ENCODE assay signal across 8 cellular contexts in the genomic region with DNA sequence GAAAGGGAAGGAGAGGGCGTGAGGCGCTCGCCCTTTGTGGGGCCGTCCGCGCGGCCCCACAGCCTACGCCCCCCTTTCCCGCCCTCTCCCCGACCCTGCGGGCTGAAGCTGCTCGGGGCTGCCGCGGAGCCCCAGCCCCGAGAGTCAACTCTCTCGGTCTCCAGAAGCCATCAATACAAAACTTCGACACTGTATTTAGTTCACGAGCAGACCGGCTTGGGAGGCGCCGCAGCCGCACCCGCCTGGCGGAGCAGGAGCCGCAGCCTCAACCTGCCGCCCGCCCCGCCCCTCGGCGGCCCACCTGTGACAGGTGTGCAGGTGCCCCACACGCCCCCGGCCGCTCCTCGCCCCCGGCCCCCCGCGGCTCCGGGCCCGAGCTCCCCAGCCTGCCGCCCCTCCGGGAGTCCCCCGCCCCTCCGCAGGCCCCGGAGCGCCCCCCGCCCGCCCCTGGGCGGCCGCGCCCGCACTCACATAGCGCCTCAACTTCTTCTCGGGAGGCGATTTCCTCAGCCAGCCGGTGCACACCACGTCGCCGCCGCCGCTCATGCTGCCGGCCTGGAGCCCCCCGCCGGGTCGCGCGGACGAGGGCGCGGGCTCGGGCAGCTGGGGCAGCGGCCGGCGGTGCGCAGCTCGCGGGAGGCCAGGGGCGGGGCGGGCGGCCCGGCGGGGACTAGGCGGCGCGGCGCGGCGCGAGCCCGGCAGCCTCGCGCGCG. TPM values are rescaled to one million over a fixed set of nuclear protein-coding genes. Genes with fewer than 3 reads are reported as not detected.
DNase-seq lines count a peak whose midpoint lies in the region; ATAC-seq and TF ChIP-seq lines count a peak whose summit lies in the region.

A gene with protein sequence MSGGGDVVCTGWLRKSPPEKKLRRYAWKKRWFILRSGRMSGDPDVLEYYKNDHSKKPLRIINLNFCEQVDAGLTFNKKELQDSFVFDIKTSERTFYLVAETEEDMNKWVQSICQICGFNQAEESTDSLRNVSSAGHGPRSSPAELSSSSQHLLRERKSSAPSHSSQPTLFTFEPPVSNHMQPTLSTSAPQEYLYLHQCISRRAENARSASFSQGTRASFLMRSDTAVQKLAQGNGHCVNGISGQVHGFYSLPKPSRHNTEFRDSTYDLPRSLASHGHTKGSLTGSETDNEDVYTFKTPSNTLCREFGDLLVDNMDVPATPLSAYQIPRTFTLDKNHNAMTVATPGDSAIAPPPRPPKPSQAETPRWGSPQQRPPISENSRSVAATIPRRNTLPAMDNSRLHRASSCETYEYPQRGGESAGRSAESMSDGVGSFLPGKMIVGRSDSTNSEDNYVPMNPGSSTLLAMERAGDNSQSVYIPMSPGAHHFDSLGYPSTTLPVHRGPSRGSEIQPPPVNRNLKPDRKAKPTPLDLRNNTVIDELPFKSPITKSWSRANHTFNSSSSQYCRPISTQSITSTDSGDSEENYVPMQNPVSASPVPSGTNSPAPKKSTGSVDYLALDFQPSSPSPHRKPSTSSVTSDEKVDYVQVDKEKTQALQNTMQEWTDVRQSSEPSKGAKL (minus strand): TSS at position 646 of the 713 bp plus-strand sequence. CDS start 100 bp downstream, at position 546.

- H3K79me2 ChIP-seq in SU-DHL-6 (ENCODE audit: insufficient read depth, low read length): no peaks in the 10 kb centered on the region
- peaks cover 1% of the 10 kb centered on the region for H3K79me2 ChIP-seq in mesendoderm (ENCODE audit: control insufficient read depth, insufficient read depth, low read length)

- peak within 1 kb of the TSS; percentile 91 for H2AFZ ChIP-seq in SU-DHL-6 (ENCODE audit: low read depth, low read length, severe bottlenecking)

- H3K79me1 ChIP-seq in mesendoderm (ENCODE audit: low read length): peaks cover 2% of the 10 kb centered on the region

- no CpG with 5 or more reads among the region's 93 CpGs for WGBS in mesendoderm (ENCODE audit: extremely low coverage, insufficient coverage, low lambda C conversion rate)
- WGBS in transverse colon (ENCODE audit: low coverage in 1 of 2), 2 donors: 0% methylated on average over 8 to 36 of the region's 93 CpGs

- DNase-seq in mesendoderm (no peak), transverse colon (peak; percentile 66), SK-N-DZ (ENCODE audit: low spot score) (no peak)

- H3K27me3 ChIP-seq in SU-DHL-6 (ENCODE audit: low read length): no peaks in the 10 kb centered on the region
- H3K27me3 ChIP-seq in duodenal mucosa (ENCODE audit: control insufficient read depth in 1 of 2, insufficient read depth in 2 of 2, low read length in 2 of 2): no peaks in the 10 kb centered on the region
- H3K27me3 ChIP-seq in mesendoderm (ENCODE audit: insufficient read depth, low read length, poor library complexity): no peaks in the 10 kb centered on the region
- H3K27me3 ChIP-seq in transverse colon: no peaks in the 10 kb centered on the region

- H3K4me3 ChIP-seq in SU-DHL-6 (ENCODE audit: insufficient read depth, low read length, poor library complexity, severe bottlenecking) (peak within 1 kb of the TSS; percentile 76), duodenal mucosa (ENCODE audit: low read depth in 1 of 2, low read length in 2 of 2) (peak within 1 kb of the TSS; percentile 78 to 91), mesendoderm (ENCODE audit: low read length) (peak within 1 kb of the TSS; percentile 55), transverse colon (peak within 1 kb of the TSS; percentile 81 to 100 (median 91))

- H2BK15ac ChIP-seq in mesendoderm (replicated peaks; ENCODE audit: low read depth): no peak within 1 kb of the TSS

- no peak within 1 kb of the TSS for H3K23ac ChIP-seq in mesendoderm (ENCODE audit: low read length)

- H3K9me2 ChIP-seq in SU-DHL-6 (replicated peaks; ENCODE audit: insufficient read depth, low read length): no peaks in the 10 kb centered on the region

- H3K27ac ChIP-seq in SU-DHL-6 (ENCODE audit: low read depth, low read length) (no peak within 1 kb of the TSS), duodenal mucosa (ENCODE audit: low read depth, low read length) (peak within 1 kb of the TSS; percentile 93), mesendoderm (ENCODE audit: low read depth, low read length) (peak within 1 kb of the TSS; percentile 84), transverse colon (peak within 1 kb of the TSS; percentile 97 to 99 (median 98))

- H3K56ac ChIP-seq in mesendoderm (ENCODE audit: low read length): peak within 1 kb of the TSS; percentile 90

- peaks cover 27 to 45% of the 10 kb centered on the region in 2 donors for H3K4me1 ChIP-seq in duodenal mucosa (ENCODE audit: control insufficient read depth in 1 of 2, insufficient read depth in 2 of 2, low read length in 2 of 2)
- H3K4me1 ChIP-seq in mesendoderm (ENCODE audit: control insufficient read depth, low read depth, low read length): peaks cover 3% of the 10 kb centered on the region
- peaks cover 13 to 48% (median 29%) of the 10 kb centered on the region in 4 donors for H3K4me1 ChIP-seq in transverse colon

- no peaks in the 10 kb centered on the region for H4K20me1 ChIP-seq in SU-DHL-6 (ENCODE audit: low read depth, low read length)

- H2BK5ac ChIP-seq in mesendoderm (ENCODE audit: low read length): no peak within 1 kb of the TSS

- H4K5ac ChIP-seq in mesendoderm (ENCODE audit: low read length): no peak within 1 kb of the TSS

- TF ChIP-seq POLR2A in transverse colon (IDR thresholded peaks at IDR 0.05): no peak

- intact Hi-C loops in transverse colon (cut with DNase I; ENCODE audit: low total_unique reads): no loop called here

- TF ChIP-seq CTCF in SU-DHL-6 (IDR thresholded peaks at IDR 0.05; ENCODE audit: insufficient read depth, low read length, poor library complexity, severe bottlenecking) (no peak), transverse colon (IDR thresholded peaks at IDR 0.05) (peak in 1 of 5 experiments; percentile 1)

- peaks cover 5% of the 10 kb centered on the region; the same call in 1 of the 2 replicates for H3F3A ChIP-seq in SU-DHL-6 (ENCODE audit: insufficient read depth)

- H2BK120ac ChIP-seq in mesendoderm (ENCODE audit: low read depth, low read length): peak within 1 kb of the TSS; percentile 16

- peak within 1 kb of the TSS; percentile 91 for H3K18ac ChIP-seq in mesendoderm (ENCODE audit: low read length)

- peak within 1 kb of the TSS; percentile 76 for H3K4ac ChIP-seq in mesendoderm (ENCODE audit: low read depth, low read length)

- no peak for TF ChIP-seq EP300 in transverse colon (IDR thresholded peaks at IDR 0.05; ENCODE audit: low read depth)

- peak; percentile 17 for ATAC-seq in GM18909 (IDR thresholded peaks at IDR 0.05; ENCODE audit: poor library complexity, unreplicated experiment)
- ATAC-seq in HG02981 (IDR thresholded peaks at IDR 0.05; ENCODE audit: unreplicated experiment): peak; percentile 12
- no peak for ATAC-seq in GM19463 (IDR thresholded peaks at IDR 0.05; ENCODE audit: unreplicated experiment)

- H3K9me3 ChIP-seq in SU-DHL-6 (ENCODE audit: insufficient read depth, low read length): no peaks in the 10 kb centered on the region
- H3K9me3 ChIP-seq in duodenal mucosa (ENCODE audit: control insufficient read depth in 1 of 2, low read length in 2 of 2): no peaks in the 10 kb centered on the region
- no peaks in the 10 kb centered on the region for H3K9me3 ChIP-seq in transverse colon

- H3K36me3 ChIP-seq in SU-DHL-6 (ENCODE audit: low read length) (no peaks in the 10 kb centered on the region), duodenal mucosa (ENCODE audit: control insufficient read depth in 1 of 2, insufficient read depth in 2 of 2, low read length in 2 of 2) (no peaks in the 10 kb centered on the region), mesendoderm (ENCODE audit: control insufficient read depth, insufficient read depth, low read length) (no peaks in the 10 kb centered on the region), transverse colon (no peaks in the 10 kb centered on the region)

- in situ Hi-C loops in transverse colon (cut with MboI; ENCODE audit: low pct_ligation_motif_present in 1 of 4, low pct_unique_long_range_greater_than_20kb in 1 of 4, low sequenced_read_pairs in 3 of 4): loop anchor here in 2 of 4 donors (10.0 to 25.0 kb wide), 2 partner anchors 147 to 180 kb away; no protein-coding TSS in a partner anchor

- no peak within 1 kb of the TSS for H2AK5ac ChIP-seq in mesendoderm (ENCODE audit: low read length)

- H3K4me2 ChIP-seq in SU-DHL-6 (ENCODE audit: low read depth, low read length, poor library complexity, severe bottlenecking) (peak within 1 kb of the TSS; percentile 94), mesendoderm (ENCODE audit: low read length) (peak within 1 kb of the TSS; percentile 89)

- H4K8ac ChIP-seq in mesendoderm (ENCODE audit: low read depth, low read length): no peak within 1 kb of the TSS

- H3K9ac ChIP-seq in SU-DHL-6 (ENCODE audit: low read length) (peak within 1 kb of the TSS; percentile 71), duodenal mucosa (ENCODE audit: low read depth in 1 of 2, low read length in 2 of 2) (peak within 1 kb of the TSS; percentile 73 to 84), mesendoderm (ENCODE audit: low read length) (peak within 1 kb of the TSS; percentile 81)

RNA-seq across cellular contexts. Expression of the gene that starts here (rescaled TPM):
- polyA plus RNA-seq in mesendoderm (2013, experiment 1 of 2): 3.9 TPM
- 4.2 TPM for polyA plus RNA-seq in mesendoderm (2013, experiment 2 of 2)
- 10 to 100 TPM in 3 of 4 donors, 1 to 10 TPM in 1; 5.8 to 35.7 (median 22.9) TPM for total RNA-seq in transverse colon
- polyA plus RNA-seq in SK-N-DZ (2014; cell fraction: cytosol; rRNA removed): 49.9 and 63.1 TPM in 2 replicates
- polyA plus RNA-seq in SK-N-DZ (2014; cell fraction: nucleus; rRNA removed): 33.1 and 42.8 TPM in 2 replicates
